11 cellular contexts compared by ENCODE assay signal in genomic region chr6:36829919-36830544, GRCh38. TPM values are rescaled to one million over a fixed set of nuclear protein-coding genes. Genes with fewer than 3 reads are reported as not detected.
DNase-seq lines count a peak whose midpoint lies in the region; ATAC-seq and TF ChIP-seq lines count a peak whose summit lies in the region.
"Had no signal": no experiment of that assay in that cellular context is flagged by ENCODE, and none has a peak within 500 bp of the region (broad histone marks: within the 10 kb centered on the region; RNA-seq: fewer than 3 reads in every experiment).

No MANE protein-coding gene starts in this region.

- peaks cover 7% of the 10 kb centered on the region for H3K4me1 Mint-ChIP-seq in activated T-helper 2 cell treated with anti-CD3 and anti-CD28 coated beads, Interferon-gamma antibody, Interleukin-2, Interleukin-4, amounts not matched to agents 10 μg/mL and 5 μg/mL and 100 μg/mL, durations not matched to agents 14 hours and 24 hours and 36 hours (ENCODE audit: low read depth)

- H3K9ac ChIP-seq in smooth muscle cell (ENCODE audit: low read depth), result no peak overlapping the region

- H3K4me3 ChIP-seq in left ventricle myocardium inferior (peak overlapping the region; percentile 9), sigmoid colon (no peak overlapping the region), smooth muscle cell (no peak overlapping the region)

- H3K4me1 ChIP-seq in left ventricle myocardium inferior (peaks cover 77% of the 10 kb centered on the region), sigmoid colon (peaks cover 0 to 21% (median 12%) of the 10 kb centered on the region in 4 donors), smooth muscle cell (ENCODE audit: low read depth) (no peaks in the 10 kb centered on the region)

- in situ Hi-C loops in G401 (cut with HindIII; ENCODE audit: low sequenced_read_pairs), result no loop called here

- H3K36me3 ChIP-seq in left ventricle myocardium inferior (no peaks in the 10 kb centered on the region), sigmoid colon (no peaks in the 10 kb centered on the region), smooth muscle cell (ENCODE audit: low read depth) (no peaks in the 10 kb centered on the region)

- peaks cover 2% of the 10 kb centered on the region for H3F3A ChIP-seq in smooth muscle cell (ENCODE audit: low read depth)

- H3K27ac Mint-ChIP-seq in activated T-helper 2 cell treated with anti-CD3 and anti-CD28 coated beads, Interferon-gamma antibody, Interleukin-2, Interleukin-4, amounts not matched to agents 10 μg/mL and 5 μg/mL and 100 μg/mL, durations not matched to agents 14 hours and 24 hours and 36 hours, result no peak overlapping the region
- H3K27ac Mint-ChIP-seq: nephron progenitor cell had no signal

- H2AFZ ChIP-seq in smooth muscle cell (ENCODE audit: low read depth), result no peak overlapping the region

- no peak for TF ChIP-seq POLR2A in sigmoid colon (IDR thresholded peaks at IDR 0.05)

- peak overlapping the region; percentile 79 for H3K27ac ChIP-seq in left ventricle myocardium inferior (replicated peaks)
- H3K27ac ChIP-seq in sigmoid colon, result peak overlapping the region in 3 of 4 donors; percentile 34 to 51 (median 38)
- H3K27ac ChIP-seq in smooth muscle cell (ENCODE audit: low read depth), result no peak overlapping the region
- H3K27ac ChIP-seq: epithelial cell of prostate had no signal

- no peak overlapping the region for H3K4me3 Mint-ChIP-seq in activated T-helper 2 cell treated with anti-CD3 and anti-CD28 coated beads, Interferon-gamma antibody, Interleukin-2, Interleukin-4, amounts not matched to agents 10 μg/mL and 5 μg/mL and 100 μg/mL, durations not matched to agents 14 hours and 24 hours and 36 hours (ENCODE audit: low read depth)
- H3K4me3 Mint-ChIP-seq: nephron progenitor cell had no signal

- DNase-seq in G401 (ENCODE audit: low spot score) (peak; percentile 95), left ventricle myocardium inferior (peak; percentile 84), sigmoid colon (peak; percentile 92), smooth muscle cell (lab: John Stamatoyannopoulos, UW; ENCODE audit: unreplicated experiment) (no peak), SIG-M5 (lab: John Stamatoyannopoulos, UW) (no peak)
- no peak for DNase-seq in activated T-helper 2 cell treated with anti-CD3 and anti-CD28 coated beads, Interferon-gamma antibody, Interleukin-2, Interleukin-4, amounts not matched to agents 10 μg/mL and 5 μg/mL and 100 μg/mL, durations not matched to agents 14 hours and 24 hours and 36 hours (ENCODE audit: low spot score)
- DNase-seq in activated CD8-positive, alpha-beta memory T cell treated with anti-CD3 and anti-CD28 coated beads for 24 hours, result no peak
- DNase-seq: nephron progenitor cell, T-helper 9 cell had no signal

- intact Hi-C loops in left ventricle myocardium inferior (cut with micrococcal nuclease), result loop anchor here (10.0 kb wide), 1 partner anchor 215 kb away; no protein-coding TSS in a partner anchor
- intact Hi-C loops in sigmoid colon (cut with DNase I), result no loop called here
- intact Hi-C loops in activated T-helper 2 cell treated with anti-CD3 and anti-CD28 coated beads, Interferon-gamma antibody, Interleukin-2, Interleukin-4, amounts not matched to agents 10 μg/mL and 5 μg/mL and 100 μg/mL, durations not matched to agents 14 hours and 24 hours and 36 hours (cut with micrococcal nuclease), result no loop called here

- 16 to 57% methylated on average over 11 of the region's 11 CpGs for WGBS in sigmoid colon, 2 donors
- 89% methylated on average over 11 of the region's 11 CpGs for WGBS in smooth muscle cell (ENCODE audit: low lambda C conversion rate)

- ATAC-seq in SK-N-SH treated with all-trans-retinoic acid at 6 μM for 48 hours, result peak; percentile 68

- no peak overlapping the region for H3K4me2 ChIP-seq in smooth muscle cell

- H3K9me3 Mint-ChIP-seq in activated T-helper 2 cell treated with anti-CD3 and anti-CD28 coated beads, Interferon-gamma antibody, Interleukin-2, Interleukin-4, amounts not matched to agents 10 μg/mL and 5 μg/mL and 100 μg/mL, durations not matched to agents 14 hours and 24 hours and 36 hours, result no peaks in the 10 kb centered on the region

- H3K36me3 Mint-ChIP-seq in activated T-helper 2 cell treated with anti-CD3 and anti-CD28 coated beads, Interferon-gamma antibody, Interleukin-2, Interleukin-4, amounts not matched to agents 10 μg/mL and 5 μg/mL and 100 μg/mL, durations not matched to agents 14 hours and 24 hours and 36 hours (ENCODE audit: low read depth), result no peaks in the 10 kb centered on the region

- peaks cover 4% of the 10 kb centered on the region for H3K27me3 Mint-ChIP-seq in activated T-helper 2 cell treated with anti-CD3 and anti-CD28 coated beads, Interferon-gamma antibody, Interleukin-2, Interleukin-4, amounts not matched to agents 10 μg/mL and 5 μg/mL and 100 μg/mL, durations not matched to agents 14 hours and 24 hours and 36 hours (ENCODE audit: low read depth)

- TF ChIP-seq EP300 in sigmoid colon (IDR thresholded peaks at IDR 0.05), result no peak

- no peaks in the 10 kb centered on the region for H3K79me2 ChIP-seq in smooth muscle cell (ENCODE audit: low read depth)

- TF ChIP-seq CTCF in left ventricle myocardium inferior (IDR thresholded peaks at IDR 0.05; ENCODE audit: borderline replicate concordance), result no peak
- TF ChIP-seq CTCF in sigmoid colon (IDR thresholded peaks at IDR 0.05), result no peak
- no peak for TF ChIP-seq CTCF in smooth muscle cell (IDR thresholded peaks at IDR 0.05; ENCODE audit: borderline replicate concordance, insufficient read depth, poor library complexity, severe bottlenecking)

- no peaks in the 10 kb centered on the region for H4K20me1 ChIP-seq in smooth muscle cell (ENCODE audit: low read depth)

- H3K27me3 ChIP-seq in left ventricle myocardium inferior (ENCODE audit: low read depth) (no peaks in the 10 kb centered on the region), sigmoid colon (no peaks in the 10 kb centered on the region), smooth muscle cell (ENCODE audit: low read depth) (peaks cover 6% of the 10 kb centered on the region)

- H3K9me3 ChIP-seq in left ventricle myocardium inferior (replicated peaks), result no peaks in the 10 kb centered on the region
- H3K9me3 ChIP-seq in sigmoid colon, result no peaks in the 10 kb centered on the region
- H3K9me3 ChIP-seq in smooth muscle cell (replicated peaks; ENCODE audit: low read depth), result no peaks in the 10 kb centered on the region

TF ChIP-seq in SK-N-SH treated with all-trans-retinoic acid at 6 μM for 48 hours, 23 proteins besides CTCF, POLR2A, EP300 and RAD21 (continues in another document):
- TF ChIP-seq CSDC2 (CRISPR knock-in tag; IDR thresholded peaks at IDR 0.05), result no peak
- no peak for TF ChIP-seq ISL1 (CRISPR knock-in tag; IDR thresholded peaks at IDR 0.05)
- TF ChIP-seq OSR1 (CRISPR knock-in tag; IDR thresholded peaks at IDR 0.05), result no peak
- TF ChIP-seq CREB5 (CRISPR knock-in tag; IDR thresholded peaks at IDR 0.05; ENCODE audit: low read depth), result no peak
- no peak for TF ChIP-seq GLIS3 (CRISPR knock-in tag; IDR thresholded peaks at IDR 0.05)
- no peak for TF ChIP-seq RARB (CRISPR knock-in tag; IDR thresholded peaks at IDR 0.05)

RNA-seq across cellular contexts. Expression of gene CPNE5, which starts 9.2 kb away (rescaled TPM):
- total RNA-seq in G401 (2014; rRNA removed; shearing (Covaris generic)), result 28.1 and 37.6 TPM in 2 replicates
- 26.5 TPM for total RNA-seq in left ventricle myocardium inferior
- total RNA-seq in sigmoid colon, result 1 to 10 TPM in 3 of 4 donors, under 1 TPM in 1; 0.99 to 3.8 (median 2.0) TPM
- 10 to 100 TPM in 1 of 3 donors, 1 to 10 TPM in 2; 5.5 to 11.6 (median 6.0) TPM for polyA plus RNA-seq in sigmoid colon
- total RNA-seq in activated T-helper 2 cell treated with anti-CD3 and anti-CD28 coated beads, Interferon-gamma antibody, Interleukin-2, Interleukin-4, amounts not matched to agents 10 μg/mL and 5 μg/mL and 100 μg/mL, durations not matched to agents 14 hours and 24 hours and 36 hours, result 2.0 and 2.1 TPM in 2 replicates
- 0.31 TPM in 1 of 2 replicates, not detected in the other for total RNA-seq in smooth muscle cell
- 0.43 and 1.0 TPM in 2 replicates for polyA plus RNA-seq in smooth muscle cell

RNA-seq across cellular contexts. Expression of gene PPIL1, which starts 44.6 kb away (rescaled TPM):
- total RNA-seq in G401 (2014; rRNA removed; shearing (Covaris generic)), result 62.5 and 124 TPM in 2 replicates
- 69.1 TPM for total RNA-seq in left ventricle myocardium inferior
- total RNA-seq in sigmoid colon, result 10 to 100 TPM; 13.5 to 22.9 (median 18.5) TPM
- 10 to 100 TPM; 13.2 to 28.0 (median 16.0) TPM for polyA plus RNA-seq in sigmoid colon
- total RNA-seq in activated T-helper 2 cell treated with anti-CD3 and anti-CD28 coated beads, Interferon-gamma antibody, Interleukin-2, Interleukin-4, amounts not matched to agents 10 μg/mL and 5 μg/mL and 100 μg/mL, durations not matched to agents 14 hours and 24 hours and 36 hours, result 52.4 and 54.8 TPM in 2 replicates
- total RNA-seq in smooth muscle cell, result 49.3 and 57.6 TPM in 2 replicates
- 34.6 and 45.4 TPM in 2 replicates for polyA plus RNA-seq in smooth muscle cell

RNA-seq across cellular contexts. Expression of gene C6orf89, which starts 55.7 kb away (rescaled TPM):
- 22.5 and 30.1 TPM in 2 replicates for total RNA-seq in G401 (2014; rRNA removed; shearing (Covaris generic))
- total RNA-seq in left ventricle myocardium inferior, result 76.4 TPM
- 10 to 100 TPM; 37.3 to 51.4 (median 44.3) TPM for total RNA-seq in sigmoid colon
- polyA plus RNA-seq in sigmoid colon, result 10 to 100 TPM in 2 of 3 donors, 1 to 10 TPM in 1; 5.5 to 36.6 (median 10.8) TPM
- total RNA-seq in activated T-helper 2 cell treated with anti-CD3 and anti-CD28 coated beads, Interferon-gamma antibody, Interleukin-2, Interleukin-4, amounts not matched to agents 10 μg/mL and 5 μg/mL and 100 μg/mL, durations not matched to agents 14 hours and 24 hours and 36 hours, result 28.4 and 29.9 TPM in 2 replicates
- total RNA-seq in smooth muscle cell, result 40.7 and 45.7 TPM in 2 replicates
- 43.7 and 44.6 TPM in 2 replicates for polyA plus RNA-seq in smooth muscle cell

Comparison
In these comparisons a context has a peak if more than half of its experiments do, and no peak if none do; other contexts are left out.
1. DNase-seq: peak in G401 (single experiment), left ventricle myocardium inferior (single experiment) and sigmoid colon (single experiment); none in activated T-helper 2 cell treated with anti-CD3 and anti-CD28 coated beads, Interferon-gamma antibody, Interleukin-2, Interleukin-4, amounts not matched to agents 10 μg/mL and 5 μg/mL and 100 μg/mL, durations not matched to agents 14 hours and 24 hours and 36 hours (single experiment), activated CD8-positive, alpha-beta memory T cell treated with anti-CD3 and anti-CD28 coated beads for 24 hours (single experiment), smooth muscle cell (single experiment) and SIG-M5 (single experiment).